ENCODE assay signal across 28 cellular contexts in the genomic region with DNA sequence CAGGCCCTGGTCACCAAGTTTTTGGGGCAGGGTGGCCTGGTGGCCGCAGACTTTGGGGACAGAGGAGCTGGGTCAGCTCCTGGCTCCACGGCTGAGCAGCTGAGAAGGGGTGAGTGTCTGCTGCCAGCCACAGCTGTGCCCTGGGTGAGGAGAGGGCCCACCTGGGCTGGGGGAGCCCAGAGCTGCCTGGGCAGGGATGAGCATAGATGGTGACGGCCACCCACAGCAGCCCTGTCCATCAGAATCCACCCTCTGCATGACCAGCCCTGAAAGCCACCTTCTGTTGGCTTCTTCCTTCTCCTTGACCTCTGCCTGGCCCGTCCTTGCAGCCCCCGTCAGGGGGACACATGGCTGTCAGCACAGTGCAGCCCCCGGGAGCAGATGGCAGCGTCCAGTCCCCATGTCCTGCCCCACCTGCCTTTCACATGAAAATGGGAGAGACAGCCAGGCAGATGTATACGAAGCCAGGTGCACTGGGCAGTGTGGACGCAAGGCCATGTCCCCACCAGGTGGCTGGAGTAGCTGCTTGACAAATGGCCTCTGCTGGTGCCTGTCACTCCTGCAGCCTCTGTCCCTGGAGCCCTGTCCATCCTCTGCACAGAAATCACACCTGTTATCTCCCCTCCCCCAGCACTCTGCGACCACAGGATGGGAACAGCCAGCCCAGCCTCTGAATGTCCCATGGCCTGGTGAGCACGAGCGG.
DNase-seq lines count a peak whose midpoint lies in the region; ATAC-seq lines count a peak whose summit lies in the region.
"Had no signal": no experiment of that assay in that cellular context is flagged by ENCODE, and none has a peak within 500 bp of the region (broad histone marks: within the 10 kb centered on the region; RNA-seq: fewer than 3 reads in every experiment).

No MANE protein-coding gene starts in this region.

- H3K9ac ChIP-seq in BLaER1 treated with 17β-estradiol and CSF1 and Interleukin-3, amounts not matched to agents 10 nM and 100 nM = no peak overlapping the region; a peak in 1 of 22 replicates
- H3K9ac ChIP-seq: KMS-11, neural progenitor cell, parathyroid adenoma had no signal

- no peak for ATAC-seq in left colon
- no peak for ATAC-seq in GM21737 (IDR thresholded peaks at IDR 0.05; ENCODE audit: unreplicated experiment)
- ATAC-seq: gastrocnemius medialis, GM12878 had no signal

- H3K4me1 ChIP-seq in BLaER1 treated with 17β-estradiol and CSF1 and Interleukin-3, amounts not matched to agents 10 nM and 100 nM = peaks cover 5 to 39% (median 22%) of the 10 kb centered on the region in 10 experiments; a peak in 14 of 20 replicates
- H3K4me1 ChIP-seq: gastrocnemius medialis, parathyroid adenoma, stomach, tibial artery had no signal

- intact Hi-C loops in left colon (cut with DNase I, micrococcal nuclease) (no loop called here), posterior vena cava (cut with DNase I) (no loop called here)

- no peaks in the 10 kb centered on the region for H4K20me1 ChIP-seq in BLaER1 treated with 17β-estradiol and CSF1 and Interleukin-3, amounts not matched to agents 10 nM and 100 nM

- H3K4me2 ChIP-seq in BLaER1 treated with 17β-estradiol and CSF1 and Interleukin-3, amounts not matched to agents 10 nM and 100 nM = peak overlapping the region in 8 of 11 experiments; percentile 5 to 46 (median 28); a peak in 10 of 22 replicates
- H3K4me2 ChIP-seq: KMS-11, neural progenitor cell had no signal

- no peak overlapping the region for H3K4me3 ChIP-seq in BLaER1 treated with 17β-estradiol and CSF1 and Interleukin-3, amounts not matched to agents 10 nM and 100 nM
- H3K4me3 ChIP-seq: gastrocnemius medialis, GM12878, MG63, neural progenitor cell, SJCRH30, stomach, tibial artery had no signal

- DNase-seq in NCI-H146 (lab: John Stamatoyannopoulos, UW) (peak; percentile 81), left colon (peak; percentile 1 to 19), posterior vena cava (ENCODE audit: low spot score) (peak; percentile 61), NCI-H526 (lab: John Stamatoyannopoulos, UW) (no peak), amygdala (lab: John Stamatoyannopoulos, UW) (no peak)
- DNase-seq: activated CD4-positive, alpha-beta T cell treated with anti-CD3 and anti-CD28 coated beads, Interleukin-2, amount 10 ng/mL, durations not matched to agents 24 days and 14 days; activated naive CD4-positive, alpha-beta T cell treated with anti-CD3 and anti-CD28 coated beads for 36 hours; activated T-cell treated with anti-CD3 and anti-CD28 coated beads, Interleukin-2, amount 50 U/mL, for 48 hours; brain microvascular endothelial cell; gastrocnemius medialis; H7; kidney glomerular epithelial cell; MG63; NCI-H1105 treated with DMSO at 0.1 percent for 48 hours; NCI-H2029; NCI-H69; stimulated activated CD8-positive, alpha-beta memory T cell treated with anti-CD3 and anti-CD28 coated beads, Interleukin-4, amount 100 ng/mL, for 48 hours; stomach; T-helper 9 cell had no signal

- H3K27ac ChIP-seq in BLaER1 treated with 17β-estradiol and CSF1 and Interleukin-3, amounts not matched to agents 10 nM and 100 nM = no peak overlapping the region
- H3K27ac ChIP-seq: brain microvascular endothelial cell, gastrocnemius medialis, KMS-11, neural progenitor cell, parathyroid adenoma, SJCRH30, stomach, tibial artery, VCaP had no signal

- H3K27me3 ChIP-seq in BLaER1 treated with 17β-estradiol and CSF1 and Interleukin-3, amounts not matched to agents 10 nM and 100 nM = no peaks in the 10 kb centered on the region
- H3K27me3 ChIP-seq: neural progenitor cell, SJCRH30 had no signal

- H3K36me3 ChIP-seq in BLaER1 treated with 17β-estradiol and CSF1 and Interleukin-3, amounts not matched to agents 10 nM and 100 nM = no peaks in the 10 kb centered on the region
- H3K36me3 ChIP-seq: brain microvascular endothelial cell, gastrocnemius medialis, MG63, neural progenitor cell, SJCRH30, stomach, tibial artery had no signal

- H3K9me3 ChIP-seq in BLaER1 treated with 17β-estradiol and CSF1 and Interleukin-3, amounts not matched to agents 10 nM and 100 nM (replicated peaks in 1 of 11) = peaks cover 0 to 7% (median 0%) of the 10 kb centered on the region in 11 experiments; a peak in 1 of 22 replicates
- H3K9me3 ChIP-seq: gastrocnemius medialis, MG63, stomach, tibial artery had no signal

Comparison
In these comparisons a context has a peak if more than half of its experiments do, and no peak if none do; other contexts are left out.
1. DNase-seq: peak in NCI-H146 (single experiment), left colon (2 of 2) and posterior vena cava (single experiment); none in NCI-H526 (0 of 2) and amygdala (0 of 56).